12 cellular contexts compared by ENCODE assay signal in genomic region chr1:94866178-94866822, GRCh38. TPM values are rescaled to one million over a fixed set of nuclear protein-coding genes. Genes with fewer than 3 reads are reported as not detected.
DNase-seq lines count a peak whose midpoint lies in the region; ATAC-seq, FAIRE-seq and TF ChIP-seq lines count a peak whose summit lies in the region.
"Had no signal": no experiment of that assay in that cellular context is flagged by ENCODE, and none has a peak within 500 bp of the region (broad histone marks: within the 10 kb centered on the region; RNA-seq: fewer than 3 reads in every experiment).

No MANE protein-coding gene starts in this region.

- H3K27ac ChIP-seq in AG04450 (ENCODE audit: low read depth, low read length) (peak overlapping the region; percentile 82), esophagus squamous epithelium (peak overlapping the region; percentile 84 to 95 (median 90)), pancreas (peak overlapping the region in 3 of 4 donors; percentile 34 to 97 (median 94))

- no peaks in the 10 kb centered on the region for H3K36me3 Mint-ChIP-seq in activated naive CD4-positive, alpha-beta T cell treated with anti-CD3 and anti-CD28 coated beads, Interleukin-2, amount 50 U/mL, for 72 hours

- H3K36me3 ChIP-seq in esophagus squamous epithelium: no peaks in the 10 kb centered on the region
- H3K36me3 ChIP-seq in pancreas: no peaks in the 10 kb centered on the region

- CTCF ChIA-PET in AG04450 (lab: Charles Lee): interaction anchor here (1.6 to 5.5 kb wide), 2 partner anchors 12 to 177 kb away, joined by 9 to 45 read pairs; no protein-coding TSS in a partner anchor

- 80 to 87% methylated on average over 4 of the region's 4 CpGs for WGBS in esophagus squamous epithelium, 2 donors
- 61 to 66% methylated on average over 4 of the region's 4 CpGs for WGBS in pancreas, 2 donors

- TF ChIP-seq CTCF in AG04450 (IDR thresholded peaks at IDR 0.05; ENCODE audit: low read depth, low read length): no peak
- TF ChIP-seq CTCF in esophagus squamous epithelium (IDR thresholded peaks at IDR 0.05): no peak
- no peak for TF ChIP-seq CTCF in pancreas (IDR thresholded peaks at IDR 0.05)

- intact Hi-C loops in esophagus squamous epithelium (cut with DNase I) (no loop called here), pancreas (cut with DNase I) (loop anchor here in 1 of 3 donors (10.0 kb wide), 1 partner anchor 59 kb away; the partner anchor contains the start of gene CNN3)

- H3K4me3 ChIP-seq in AG04450 (ENCODE audit: low read depth, low read length) (no peak overlapping the region), esophagus squamous epithelium (no peak overlapping the region), pancreas (no peak overlapping the region)
- H3K4me3 ChIP-seq: lung had no signal

- ATAC-seq in pancreas (no peak), HG03521 (IDR thresholded peaks at IDR 0.05; ENCODE audit: unreplicated experiment) (no peak)
- no peak for ATAC-seq in activated naive CD4-positive, alpha-beta T cell treated with anti-CD3 and anti-CD28 coated beads, Interleukin-2, amount 50 U/mL, for 72 hours

- TF ChIP-seq POLR2A in esophagus squamous epithelium (IDR thresholded peaks at IDR 0.05): no peak

- no peak for FAIRE-seq in pancreas (lab: Jason Lieb, UNC)

- DNase-seq in AG04450 (ENCODE audit: low read depth, low spot score) (peak; percentile 66), NCI-H146 (lab: John Stamatoyannopoulos, UW) (peak; percentile 82), esophagus squamous epithelium (lab: John Stamatoyannopoulos, UW) (no peak), pancreas (no peak), SW480 (ENCODE audit: low spot score) (no peak), NCI-H510A (lab: John Stamatoyannopoulos, UW) (no peak)
- DNase-seq in activated naive CD4-positive, alpha-beta T cell treated with anti-CD3 and anti-CD28 coated beads, Interleukin-2, amount 50 U/mL, for 72 hours (ENCODE audit: low spot score in 2 of 2): no peak
- DNase-seq: activated CD4-positive, alpha-beta T cell treated with anti-CD3 and anti-CD28 coated beads for 1 hour; Caco-2 had no signal

- POLR2A ChIA-PET in AG04450 (lab: Yijun Ruan, JAX): no interaction called here

- H3K27ac Mint-ChIP-seq in activated naive CD4-positive, alpha-beta T cell treated with anti-CD3 and anti-CD28 coated beads, Interleukin-2, amount 50 U/mL, for 72 hours: no peak overlapping the region
- H3K27ac Mint-ChIP-seq: dendritic cell treated with granulocyte-macrophage colony-stimulating factor and Interleukin-4, amounts not matched to agents 40 ng/mL and 50 ng/mL, for 4 days had no signal

- H3K27me3 ChIP-seq in AG04450 (ENCODE audit: control insufficient read depth, insufficient read depth, low read length) (no peaks in the 10 kb centered on the region), esophagus squamous epithelium (no peaks in the 10 kb centered on the region), pancreas (no peaks in the 10 kb centered on the region)

- no peaks in the 10 kb centered on the region for H3K9me3 ChIP-seq in AG04450 (ENCODE audit: control insufficient read depth, insufficient read depth, low read length)
- H3K9me3 ChIP-seq in esophagus squamous epithelium: no peaks in the 10 kb centered on the region
- no peaks in the 10 kb centered on the region for H3K9me3 ChIP-seq in pancreas
- H3K9me3 ChIP-seq: Caco-2 had no signal

- H3K9me3 Mint-ChIP-seq in activated naive CD4-positive, alpha-beta T cell treated with anti-CD3 and anti-CD28 coated beads, Interleukin-2, amount 50 U/mL, for 72 hours: no peaks in the 10 kb centered on the region
- H3K9me3 Mint-ChIP-seq: dendritic cell treated with granulocyte-macrophage colony-stimulating factor and Interleukin-4, amounts not matched to agents 40 ng/mL and 50 ng/mL, for 4 days had no signal

- H3K4me1 ChIP-seq in esophagus squamous epithelium: peaks cover 37 to 87% (median 40%) of the 10 kb centered on the region in 3 donors
- peaks cover 39 to 45% (median 43%) of the 10 kb centered on the region in 3 donors for H3K4me1 ChIP-seq in pancreas

RNA-seq across cellular contexts. Expression of gene SLC44A3, which starts 46.1 kb away (rescaled TPM):
- polyA plus RNA-seq in AG04450 (2011; rRNA removed): 3.2 and 3.4 TPM in 2 replicates
- polyA minus RNA-seq in AG04450 (2011; rRNA and poly(A)+ RNA removed): 2.6 and 3.3 TPM in 2 replicates
- 10 to 100 TPM in 2 of 4 donors, 1 to 10 TPM in 2; 5.4 to 11.7 (median 9.4) TPM for total RNA-seq in esophagus squamous epithelium
- 10 to 100 TPM; 17.3 to 52.5 (median 24.4) TPM for total RNA-seq in pancreas
- 10 to 100 TPM; 13.0 to 22.6 TPM for polyA plus RNA-seq in pancreas
- total RNA-seq in activated naive CD4-positive, alpha-beta T cell treated with anti-CD3 and anti-CD28 coated beads, Interleukin-2, amount 50 U/mL, for 72 hours: not detected

Comparison
In these comparisons a context has a peak if more than half of its experiments do, and no peak if none do; other contexts are left out.
1. DNase-seq: peak in AG04450 (single experiment) and NCI-H146 (single experiment); none in esophagus squamous epithelium (single experiment), pancreas (0 of 6), SW480 (single experiment), activated naive CD4-positive, alpha-beta T cell treated with anti-CD3 and anti-CD28 coated beads, Interleukin-2, amount 50 U/mL, for 72 hours (0 of 2) and NCI-H510A (single experiment).
2. RNA of gene SLC44A3, which starts 46.1 kb away (total RNA-seq): 17.3 to 52.5 TPM in pancreas and 5.4 to 11.7 TPM in esophagus squamous epithelium; not detected in activated naive CD4-positive, alpha-beta T cell treated with anti-CD3 and anti-CD28 coated beads, Interleukin-2, amount 50 U/mL, for 72 hours; every median in the first group is over 4 times any median in the second.
3. Peak in every context shown above with its lines, with median percentiles within 50 percentile points of each other: H3K27ac ChIP-seq.